16 cellular contexts compared by ENCODE assay signal in the genomic region with DNA sequence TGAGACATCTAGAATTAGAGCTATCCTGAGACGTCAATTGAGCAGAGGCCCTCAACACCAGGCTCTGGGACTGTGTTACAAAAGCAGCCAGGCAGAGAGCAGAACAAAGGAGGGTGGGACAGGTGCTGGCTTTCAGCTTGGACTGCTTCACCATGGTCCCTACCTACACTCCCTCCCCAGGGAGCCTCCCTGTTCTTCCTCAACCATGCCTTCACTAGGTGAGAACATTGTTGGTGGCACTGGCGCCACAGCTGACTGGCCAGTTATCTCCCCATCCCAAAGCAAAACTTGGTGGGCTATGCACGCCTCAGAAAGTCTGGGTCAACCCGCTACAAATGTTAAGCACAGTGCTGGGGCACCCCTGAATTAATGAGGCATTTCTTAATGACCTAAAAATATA.
DNase-seq lines count a peak whose midpoint lies in the region; ATAC-seq and TF ChIP-seq lines count a peak whose summit lies in the region.
"Had no signal": no experiment of that assay in that cellular context is flagged by ENCODE, and none has a peak within 500 bp of the region (broad histone marks: within the 10 kb centered on the region; RNA-seq: fewer than 3 reads in every experiment).

No MANE protein-coding gene starts in this region.

- H2AFZ ChIP-seq in PC-3 (ENCODE audit: low read length) = no peak overlapping the region

- H4K20me1 ChIP-seq in PC-3 (ENCODE audit: low read length) = no peaks in the 10 kb centered on the region

- BruUV-seq in PC-3 (replicated peaks; lab: Mats Ljungman, UMichigan) = no TSS peak

- no peaks in the 10 kb centered on the region for H3K79me1 ChIP-seq in mesendoderm (ENCODE audit: low read length)

- CTCF ChIA-PET in PC-3 (lab: Charles Lee) = no interaction called here

- no peaks in the 10 kb centered on the region; the same call in none of the 2 replicates for H3K36me3 ChIP-seq in BE2C
- no peaks in the 10 kb centered on the region for H3K36me3 ChIP-seq in SK-N-MC (ENCODE audit: insufficient read depth, low read length)
- no peaks in the 10 kb centered on the region for H3K36me3 ChIP-seq in mesendoderm (ENCODE audit: control insufficient read depth, insufficient read depth, low read length)
- no peaks in the 10 kb centered on the region for H3K36me3 ChIP-seq in PC-3 (ENCODE audit: low read depth, low read length)

- no peak overlapping the region for H3K23ac ChIP-seq in mesendoderm (ENCODE audit: low read length)

- intact Hi-C loops in PC-3 (cut with micrococcal nuclease) = no loop called here

- H2BK15ac ChIP-seq in mesendoderm (replicated peaks; ENCODE audit: low read depth) = no peak overlapping the region

- POLR2A ChIA-PET in PC-3 (lab: Charles Lee; ENCODE audit: unreplicated experiment) = no interaction called here

- H3K4me3 ChIP-seq in BE2C (ENCODE audit: low read depth, low read length) = no peak overlapping the region
- no peak overlapping the region for H3K4me3 ChIP-seq in SK-N-MC
- no peak overlapping the region for H3K4me3 ChIP-seq in mesendoderm (ENCODE audit: low read length)
- H3K4me3 ChIP-seq in PC-3 (ENCODE audit: low read length) = no peak overlapping the region

- H3K4me2 ChIP-seq in mesendoderm (ENCODE audit: low read length) (no peak overlapping the region), PC-3 (ENCODE audit: low read length) (no peak overlapping the region)

- H3F3A ChIP-seq in PC-3 (ENCODE audit: low read length, unreplicated experiment) = no peaks in the 10 kb centered on the region

- WGBS in mesendoderm (ENCODE audit: extremely low coverage, insufficient coverage, low lambda C conversion rate) = no CpG with 5 or more reads among the region's 4 CpGs

- DNase-seq in BE2C = peak; percentile 24
- DNase-seq in NCI-H146 (lab: John Stamatoyannopoulos, UW) = peak; percentile 72
- DNase-seq in SK-N-MC (ENCODE audit: low read depth, low spot score) = no peak
- DNase-seq in mesendoderm = no peak
- DNase-seq in middle frontal gyrus (ENCODE audit: extremely low spot score, low spot score) = no peak
- DNase-seq in PC-3 = no peak
- DNase-seq: activated B cell treated with CpG ODN at 0.5 μM for 24 hours; activated effector memory CD4-positive, alpha-beta T cell treated with anti-CD3 and anti-CD28 coated beads, Interleukin-2, amount 50 U/mL, for 16 hours; amygdala; foreskin keratinocyte; immature natural killer cell; NCI-H1092 treated with DMSO at 0.1 percent for 48 hours; right cardiac atrium; stimulated activated CD4-positive, alpha-beta T cell treated with anti-CD3 and anti-CD28 coated beads, Interleukin-2, amount 100 ng/mL, for 24 hours had no signal

- H3K79me2 ChIP-seq in mesendoderm (ENCODE audit: control insufficient read depth, insufficient read depth, low read length) (no peaks in the 10 kb centered on the region), PC-3 (ENCODE audit: low read length) (no peaks in the 10 kb centered on the region)

- H3K9me2 ChIP-seq in PC-3 (replicated peaks; ENCODE audit: low read length) = no peaks in the 10 kb centered on the region

- H3K9ac ChIP-seq in SK-N-MC (ENCODE audit: insufficient read length) = no peak overlapping the region
- H3K9ac ChIP-seq in mesendoderm (ENCODE audit: low read length) = no peak overlapping the region
- no peak overlapping the region for H3K9ac ChIP-seq in PC-3 (ENCODE audit: low read length)

- H3K18ac ChIP-seq in mesendoderm (ENCODE audit: low read length) = no peak overlapping the region

- H2BK120ac ChIP-seq in mesendoderm (ENCODE audit: low read depth, low read length) = no peak overlapping the region

- H3K4me1 ChIP-seq in BE2C = peaks cover 56% of the 10 kb centered on the region
- peaks cover 8% of the 10 kb centered on the region for H3K4me1 ChIP-seq in mesendoderm (ENCODE audit: control insufficient read depth, low read depth, low read length)
- H3K4me1 ChIP-seq in PC-3 (ENCODE audit: insufficient read depth, low read length) = no peaks in the 10 kb centered on the region
- H3K4me1 ChIP-seq: foreskin keratinocyte had no signal

- no peak overlapping the region for H4K5ac ChIP-seq in mesendoderm (ENCODE audit: low read length)

- peak overlapping the region; percentile 74; the same call in 1 of the 2 replicates for H3K27ac ChIP-seq in SK-N-MC
- H3K27ac ChIP-seq in mesendoderm (ENCODE audit: low read depth, low read length) = no peak overlapping the region
- no peak overlapping the region for H3K27ac ChIP-seq in PC-3 (ENCODE audit: low read length)
- H3K27ac ChIP-seq: foreskin keratinocyte had no signal

- H3K9me3 ChIP-seq in BE2C (no peaks in the 10 kb centered on the region), SK-N-MC (ENCODE audit: low read depth, low read length) (no peaks in the 10 kb centered on the region), PC-3 (ENCODE audit: low read length) (no peaks in the 10 kb centered on the region)

- TF ChIP-seq CTCF in BE2C (IDR thresholded peaks at IDR 0.05; ENCODE audit: low read depth, low read length) (no peak), PC-3 (conservative IDR thresholded peaks at IDR 0.05; ENCODE audit: low read depth, low read length) (no peak)

- H2BK5ac ChIP-seq in mesendoderm (ENCODE audit: low read length) = peak overlapping the region; percentile 38

- no peak overlapping the region for H4K8ac ChIP-seq in mesendoderm (ENCODE audit: low read depth, low read length)

- H3K27me3 ChIP-seq in BE2C (no peaks in the 10 kb centered on the region), mesendoderm (ENCODE audit: insufficient read depth, low read length, poor library complexity) (no peaks in the 10 kb centered on the region), PC-3 (ENCODE audit: low read length) (no peaks in the 10 kb centered on the region)

- ATAC-seq in GM18511 (IDR thresholded peaks at IDR 0.05; ENCODE audit: unreplicated experiment) = no peak
- no peak for ATAC-seq in PC-3
- no peak for ATAC-seq in GM19452 (IDR thresholded peaks at IDR 0.05; ENCODE audit: unreplicated experiment)
- ATAC-seq: right cardiac atrium had no signal

- H3K56ac ChIP-seq in mesendoderm (ENCODE audit: low read length) = peak overlapping the region; percentile 59

- H2AK5ac ChIP-seq in mesendoderm (ENCODE audit: low read length) = peak overlapping the region; percentile 15

- peak overlapping the region; percentile 85 for H3K4ac ChIP-seq in mesendoderm (ENCODE audit: low read depth, low read length)

Comparison
In these comparisons a context has a peak if more than half of its experiments do, and no peak if none do; other contexts are left out.
1. DNase-seq: peak in BE2C (single experiment) and NCI-H146 (single experiment); none in SK-N-MC (single experiment), mesendoderm (single experiment), middle frontal gyrus (single experiment) and PC-3 (single experiment).